Comparison of ENCODE assay signal across 34 cellular contexts in genomic region chr17:53948323-53948722, GRCh38.
"Had no signal": no experiment of that assay in that cellular context is flagged by ENCODE, and none has a peak within 500 bp of the region (broad histone marks: within the 10 kb centered on the region; RNA-seq: fewer than 3 reads in every experiment).

No MANE protein-coding gene starts in this region.

- H3K27me3 ChIP-seq: brain microvascular endothelial cell, esophagus squamous epithelium had no signal

- H3K27ac Mint-ChIP-seq: activated B cell treated with CpG ODN at 0.5 μM for 24 hours; activated CD8-positive, alpha-beta T cell treated with anti-CD3 and anti-CD28 coated beads for 36 hours; activated naive CD8-positive, alpha-beta T cell; activated T-cell treated with anti-CD3 and anti-CD28 coated beads, Interleukin-2, amount 50 U/mL, for 24 hours; activated T-cell treated with anti-CD3 and anti-CD28 coated beads, Interleukin-2, amount 50 U/mL, for 72 hours; dendritic cell treated with granulocyte-macrophage colony-stimulating factor and Interleukin-4, amounts not matched to agents 40 ng/mL and 50 ng/mL, for 4 days; endodermal cell; T-helper 17 cell; T-helper 2 cell treated with Interferon-gamma antibody and Interleukin-4, amounts not matched to agents 5 μg/mL and 100 μg/mL, for 36 hours had no signal

- H3K27ac ChIP-seq: brain microvascular endothelial cell, coronary artery, dorsolateral prefrontal cortex, esophagus squamous epithelium, WERI-Rb-1 had no signal

- H3K4me3 ChIP-seq: coronary artery, dorsolateral prefrontal cortex, esophagus squamous epithelium had no signal

- H3K27me3 Mint-ChIP-seq: activated B cell treated with CpG ODN at 0.5 μM for 24 hours; activated CD8-positive, alpha-beta T cell treated with anti-CD3 and anti-CD28 coated beads for 36 hours; activated naive CD8-positive, alpha-beta T cell; activated T-cell treated with anti-CD3 and anti-CD28 coated beads, Interleukin-2, amount 50 U/mL, for 24 hours; central memory CD8-positive, alpha-beta T cell; dendritic cell treated with granulocyte-macrophage colony-stimulating factor and Interleukin-4, amounts not matched to agents 40 ng/mL and 50 ng/mL, for 4 days; T-helper 17 cell had no signal

- H3K36me3 ChIP-seq: brain microvascular endothelial cell, esophagus squamous epithelium, WERI-Rb-1 had no signal

- ATAC-seq: activated CD4-positive, CD25-positive, alpha-beta regulatory T cell treated with anti-CD3 and anti-CD28 coated beads, Interleukin-2, amount 50 U/mL, for 24 hours; activated CD8-positive, alpha-beta T cell treated with anti-CD3 and anti-CD28 coated beads for 36 hours; activated T-cell treated with anti-CD3 and anti-CD28 coated beads, Interleukin-2, amount 50 U/mL, for 72 hours; T-helper 17 cell had no signal

- H3K4me1 ChIP-seq: esophagus squamous epithelium had no signal

- DNase-seq: activated B cell treated with CpG ODN at 0.5 μM for 24 hours; activated CD4-positive, alpha-beta T cell treated with anti-CD3 and anti-CD28 coated beads for 48 hours; activated CD4-positive, alpha-beta T cell treated with anti-CD3 and anti-CD28 coated beads, Interleukin-2, amount 50 U/mL, for 1 hour; activated CD4-positive, alpha-beta T cell treated with anti-CD3 and anti-CD28 coated beads, Interleukin-2, amount 50 U/mL, for 48 hours; activated CD8-positive, alpha-beta memory T cell treated with anti-CD3 and anti-CD28 coated beads for 24 hours; activated CD8-positive, alpha-beta memory T cell treated with anti-CD3 and anti-CD28 coated beads, Interleukin-2, amount 50 U/mL, for 4 hours; activated CD8-positive, alpha-beta T cell treated with anti-CD3 and anti-CD28 coated beads for 36 hours; activated gamma-delta T cell treated with Interleukin-2 at 50 U/mL for 16 hours; activated naive CD4-positive, alpha-beta T cell treated with anti-CD3 and anti-CD28 coated beads, Interleukin-2, amount 50 U/mL, for 16 hours; activated naive CD4-positive, alpha-beta T cell treated with Interleukin-2 at 50 U/mL for 16 hours; activated T-cell treated with anti-CD3 and anti-CD28 coated beads, Interleukin-2, amount 50 U/mL, for 24 hours; activated T-cell treated with anti-CD3 and anti-CD28 coated beads, Interleukin-2, amount 50 U/mL, for 72 hours; amniotic stem cell; anterior cingulate cortex; brain microvascular endothelial cell; dorsolateral prefrontal cortex; effector memory CD4-positive, alpha-beta T cell; endodermal cell; erythroblast; esophagus squamous epithelium; foreskin melanocyte; head of caudate nucleus; T-helper 1 cell; T-helper 17 cell; T1000; WERI-Rb-1 had no signal

- H3K4me3 Mint-ChIP-seq: activated B cell treated with CpG ODN at 0.5 μM for 24 hours; activated CD8-positive, alpha-beta T cell treated with anti-CD3 and anti-CD28 coated beads for 36 hours; activated naive CD8-positive, alpha-beta T cell; activated T-cell treated with anti-CD3 and anti-CD28 coated beads, Interleukin-2, amount 50 U/mL, for 24 hours; activated T-cell treated with anti-CD3 and anti-CD28 coated beads, Interleukin-2, amount 50 U/mL, for 72 hours; central memory CD8-positive, alpha-beta T cell; dendritic cell treated with granulocyte-macrophage colony-stimulating factor and Interleukin-4, amounts not matched to agents 40 ng/mL and 50 ng/mL, for 4 days; endodermal cell; T-helper 17 cell; T-helper 2 cell treated with Interferon-gamma antibody and Interleukin-4, amounts not matched to agents 5 μg/mL and 100 μg/mL, for 36 hours had no signal

- H3K36me3 Mint-ChIP-seq: activated naive CD8-positive, alpha-beta T cell had no signal

- FAIRE-seq: astrocyte, bronchial epithelial cell had no signal

- H3K4me1 Mint-ChIP-seq: activated B cell treated with CpG ODN at 0.5 μM for 24 hours; central memory CD8-positive, alpha-beta T cell; T-helper 17 cell had no signal
